20 cellular contexts compared by ENCODE assay signal in genomic region chr4:94530073-94530472, GRCh38.
A peak's percentile ranks its signal among the peaks of the same experiment; 100 is the strongest.
DNase-seq lines count a peak whose midpoint lies in the region; ATAC-seq and TF ChIP-seq lines count a peak whose summit lies in the region.
"Had no signal": no experiment of that assay in that cellular context is flagged by ENCODE, and none has a peak within 500 bp of the region (broad histone marks: within the 10 kb centered on the region; RNA-seq: fewer than 3 reads in every experiment).

No MANE protein-coding gene starts in this region.

- BruUV-seq in MCF 10A (replicated peaks; lab: Mats Ljungman, UMichigan) (no TSS peak), mammary epithelial cell (replicated peaks; lab: Mats Ljungman, UMichigan) (no TSS peak)

- H4K20me1 ChIP-seq in mammary epithelial cell (ENCODE audit: insufficient read depth, low read length): no peaks in the 10 kb centered on the region
- H4K20me1 ChIP-seq: BLaER1 had no signal

- no peak for TF ChIP-seq POLR2A in body of pancreas (IDR thresholded peaks at IDR 0.05)
- TF ChIP-seq POLR2A in gastrocnemius medialis (IDR thresholded peaks at IDR 0.05): no peak

- H3K4me1 ChIP-seq in mammary epithelial cell (ENCODE audit: insufficient read depth, low read length): peaks cover 23% of the 10 kb centered on the region
- H3K4me1 ChIP-seq in body of pancreas: peaks cover 51% of the 10 kb centered on the region
- peaks cover 95 to 98% of the 10 kb centered on the region in 2 donors for H3K4me1 ChIP-seq in gastrocnemius medialis
- H3K4me1 ChIP-seq: BLaER1 had no signal

- H3K36me3 ChIP-seq in mammary epithelial cell (ENCODE audit: insufficient read depth, low read length) (peaks cover 11% of the 10 kb centered on the region), body of pancreas (replicated peaks in 1 of 2; ENCODE audit: insufficient read depth in 1 of 2, low read depth in 2 of 2) (no peaks in the 10 kb centered on the region), gastrocnemius medialis (no peaks in the 10 kb centered on the region)
- H3K36me3 ChIP-seq: BLaER1 had no signal

- H3K79me2 ChIP-seq in mammary epithelial cell (ENCODE audit: insufficient read depth, low read length): peaks cover 87% of the 10 kb centered on the region

- H3K4me3 ChIP-seq in mammary epithelial cell (replicated peaks in 1 of 3; ENCODE audit: insufficient read depth in 1 of 3, low read depth in 2 of 3, low read length in 3 of 3): no peak overlapping the region
- H3K4me3 ChIP-seq in body of pancreas: no peak overlapping the region
- no peak overlapping the region for H3K4me3 ChIP-seq in gastrocnemius medialis
- H3K4me3 ChIP-seq: BLaER1 had no signal

- dilution Hi-C loops in mammary epithelial cell (cut with HindIII; ENCODE audit: low sequenced_read_pairs): no loop called here

- H3K27me3 ChIP-seq in mammary epithelial cell (ENCODE audit: insufficient read depth, low read length) (no peaks in the 10 kb centered on the region), body of pancreas (no peaks in the 10 kb centered on the region), gastrocnemius medialis (no peaks in the 10 kb centered on the region)
- H3K27me3 ChIP-seq: BLaER1 had no signal

- H3K36me3 Mint-ChIP-seq in MCF 10A (ENCODE audit: insufficient read depth, unreplicated experiment): peaks cover 15% of the 10 kb centered on the region
- H3K36me3 Mint-ChIP-seq in activated naive CD4-positive, alpha-beta T cell treated with anti-CD3 and anti-CD28 coated beads, Interleukin-2, amount 10 ng/mL, durations not matched to agents 7 days and 5 days: no peaks in the 10 kb centered on the region
- H3K36me3 Mint-ChIP-seq in activated naive CD4-positive, alpha-beta T cell treated with anti-CD3 and anti-CD28 coated beads, Interleukin-2, amount 50 U/mL, for 72 hours: no peaks in the 10 kb centered on the region

- DNase-seq in MCF 10A (ENCODE audit: unreplicated experiment) (no peak), mammary epithelial cell (no peak), body of pancreas (no peak), left lobe of liver (ENCODE audit: low spot score) (no peak), gastrocnemius medialis (no peak)
- DNase-seq in activated naive CD4-positive, alpha-beta T cell treated with anti-CD3 and anti-CD28 coated beads, Interleukin-2, amount 10 ng/mL, durations not matched to agents 7 days and 5 days: no peak
- no peak for DNase-seq in activated naive CD4-positive, alpha-beta T cell treated with anti-CD3 and anti-CD28 coated beads, Interleukin-2, amount 50 U/mL, for 72 hours (ENCODE audit: low spot score in 2 of 2)
- DNase-seq: 8988T; CD8-positive, alpha-beta T cell; DMS79 treated with DMSO at 0.1 percent for 48 hours; H7; MV-4-11; NCI-H1417; NCI-H1930; NCI-H2171; NCI-H446 treated with DMSO at 0.1 percent for 48 hours; NCI-H774; RPMI8226 had no signal

- no peak for TF ChIP-seq CTCF in MCF 10A (IDR thresholded peaks at IDR 0.05; ENCODE audit: unreplicated experiment)
- TF ChIP-seq CTCF in mammary epithelial cell (conservative IDR thresholded peaks at IDR 0.05 in 1 of 2, IDR thresholded peaks at IDR 0.05 in 1 of 2; ENCODE audit: extremely low read depth in 1 of 2, insufficient read depth in 1 of 2, low read depth in 1 of 2, low read length in 2 of 2): no peak
- no peak for TF ChIP-seq CTCF in body of pancreas (IDR thresholded peaks at IDR 0.05)
- TF ChIP-seq CTCF in gastrocnemius medialis (IDR thresholded peaks at IDR 0.05 in 4 of 5, conservative IDR thresholded peaks at IDR 0.05 in 1 of 5): no peak

- CTCF ChIA-PET in MCF 10A (lab: Yijun Ruan, JAX): interaction anchor here (0.5 kb wide), 1 partner anchor 218 kb away, joined by 3 read pairs; no protein-coding TSS in a partner anchor
- CTCF ChIA-PET in mammary epithelial cell (lab: Charles Lee; ENCODE audit: low non-redundant PET): no interaction called here
- CTCF ChIA-PET in activated naive CD4-positive, alpha-beta T cell treated with anti-CD3 and anti-CD28 coated beads, Interleukin-2, amount 10 ng/mL, durations not matched to agents 7 days and 5 days (lab: Charles Lee): no interaction called here

- peak overlapping the region; percentile 27 for H3K27ac Mint-ChIP-seq in MCF 10A (ENCODE audit: low read depth, unreplicated experiment)
- no peak overlapping the region for H3K27ac Mint-ChIP-seq in activated naive CD4-positive, alpha-beta T cell treated with anti-CD3 and anti-CD28 coated beads, Interleukin-2, amount 10 ng/mL, durations not matched to agents 7 days and 5 days
- no peak overlapping the region for H3K27ac Mint-ChIP-seq in activated naive CD4-positive, alpha-beta T cell treated with anti-CD3 and anti-CD28 coated beads, Interleukin-2, amount 50 U/mL, for 72 hours
- H3K27ac Mint-ChIP-seq: CD8-positive, alpha-beta T cell had no signal

- in situ Hi-C loops in mammary epithelial cell (cut with MboI; ENCODE audit: low sequenced_read_pairs in 2 of 2) (no loop called here), gastrocnemius medialis (cut with MboI; ENCODE audit: low sequenced_read_pairs in 4 of 4) (no loop called here)

- no peak overlapping the region for H3K4me2 ChIP-seq in mammary epithelial cell (ENCODE audit: insufficient read depth, low read depth, low read length)
- H3K4me2 ChIP-seq: BLaER1 had no signal

- peaks cover 30% of the 10 kb centered on the region for H3K4me1 Mint-ChIP-seq in MCF 10A (ENCODE audit: insufficient read depth, unreplicated experiment)
- no peaks in the 10 kb centered on the region for H3K4me1 Mint-ChIP-seq in activated naive CD4-positive, alpha-beta T cell treated with anti-CD3 and anti-CD28 coated beads, Interleukin-2, amount 10 ng/mL, durations not matched to agents 7 days and 5 days

- H3K4me3 Mint-ChIP-seq in MCF 10A (ENCODE audit: unreplicated experiment): no peak overlapping the region
- H3K4me3 Mint-ChIP-seq in activated naive CD4-positive, alpha-beta T cell treated with anti-CD3 and anti-CD28 coated beads, Interleukin-2, amount 10 ng/mL, durations not matched to agents 7 days and 5 days: no peak overlapping the region
- H3K4me3 Mint-ChIP-seq: CD8-positive, alpha-beta T cell had no signal

- H3K27me3 Mint-ChIP-seq in MCF 10A (ENCODE audit: insufficient read depth, unreplicated experiment): no peaks in the 10 kb centered on the region
- no peaks in the 10 kb centered on the region for H3K27me3 Mint-ChIP-seq in activated naive CD4-positive, alpha-beta T cell treated with anti-CD3 and anti-CD28 coated beads, Interleukin-2, amount 10 ng/mL, durations not matched to agents 7 days and 5 days

- no peak overlapping the region for H2AFZ ChIP-seq in mammary epithelial cell (ENCODE audit: low read depth, low read length)

- ATAC-seq in body of pancreas: peak; percentile 26
- peak; percentile 43 for ATAC-seq in left lobe of liver
- no peak for ATAC-seq in gastrocnemius medialis
- ATAC-seq in HG03045 (IDR thresholded peaks at IDR 0.05; ENCODE audit: unreplicated experiment): no peak
- ATAC-seq in activated naive CD4-positive, alpha-beta T cell treated with anti-CD3 and anti-CD28 coated beads, Interleukin-2, amount 50 U/mL, for 72 hours: no peak
- ATAC-seq: CD8-positive, alpha-beta T cell had no signal

- H3K9me3 ChIP-seq in mammary epithelial cell (replicated peaks; ENCODE audit: insufficient read depth, low read length): no peaks in the 10 kb centered on the region
- no peaks in the 10 kb centered on the region for H3K9me3 ChIP-seq in body of pancreas
- H3K9me3 ChIP-seq in gastrocnemius medialis: no peaks in the 10 kb centered on the region
- H3K9me3 ChIP-seq: BLaER1 had no signal

- intact Hi-C loops in MCF 10A (cut with micrococcal nuclease) (no loop called here), mammary epithelial cell (cut with micrococcal nuclease) (no loop called here), body of pancreas (cut with DNase I) (no loop called here), gastrocnemius medialis (cut with DNase I; ENCODE audit: low total_unique reads) (no loop called here)

- no peak overlapping the region for H3K9ac ChIP-seq in mammary epithelial cell (ENCODE audit: insufficient read depth, low read length)
- H3K9ac ChIP-seq: BLaER1 had no signal

- H3K27ac ChIP-seq in mammary epithelial cell (ENCODE audit: insufficient read depth, low read depth, low read length) (no peak overlapping the region), body of pancreas (peak overlapping the region in 1 of 4 donors; percentile 1), gastrocnemius medialis (peak overlapping the region; percentile 68 to 99 (median 84))
- H3K27ac ChIP-seq: BLaER1 had no signal

- POLR2A ChIA-PET in MCF 10A (lab: Yijun Ruan, JAX): interaction anchor here (0.6 to 1.2 kb wide), 3 partner anchors 10 to 78 kb away, joined by 3 to 5 read pairs (median 3); no protein-coding TSS in a partner anchor

- no peaks in the 10 kb centered on the region for H3K9me3 Mint-ChIP-seq in MCF 10A (ENCODE audit: unreplicated experiment)
- no peaks in the 10 kb centered on the region for H3K9me3 Mint-ChIP-seq in activated naive CD4-positive, alpha-beta T cell treated with anti-CD3 and anti-CD28 coated beads, Interleukin-2, amount 10 ng/mL, durations not matched to agents 7 days and 5 days
- no peaks in the 10 kb centered on the region for H3K9me3 Mint-ChIP-seq in activated naive CD4-positive, alpha-beta T cell treated with anti-CD3 and anti-CD28 coated beads, Interleukin-2, amount 50 U/mL, for 72 hours
- H3K9me3 Mint-ChIP-seq: CD8-positive, alpha-beta T cell had no signal

Comparison
In these comparisons a context has a peak if more than half of its experiments do, and no peak if none do; other contexts are left out.
1. ATAC-seq: peak in body of pancreas (single experiment) and left lobe of liver (single experiment); none in gastrocnemius medialis (0 of 2), HG03045 (single experiment) and activated naive CD4-positive, alpha-beta T cell treated with anti-CD3 and anti-CD28 coated beads, Interleukin-2, amount 50 U/mL, for 72 hours (0 of 2).